In the genomic region with DNA sequence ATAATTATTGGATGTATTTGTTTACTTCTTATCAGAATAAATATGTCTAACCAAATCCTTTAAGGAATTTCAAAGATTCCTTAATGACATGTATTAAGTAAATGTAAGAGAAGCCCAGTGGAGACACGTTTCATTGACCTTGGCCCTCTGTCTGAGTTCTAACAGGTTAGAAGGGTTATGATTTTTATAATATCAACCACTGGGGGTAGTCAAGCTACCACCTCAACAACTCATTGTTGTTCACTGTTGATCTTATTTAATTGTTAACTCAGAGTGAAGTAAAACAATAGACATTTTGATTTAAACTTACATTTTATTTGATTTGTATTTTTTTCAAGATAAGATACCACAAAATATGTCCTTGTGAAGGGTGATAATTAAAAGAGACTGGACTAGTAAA, we compare ENCODE assay signal across 13 cellular contexts.
DNase-seq lines count a peak whose midpoint lies in the region; ATAC-seq and TF ChIP-seq lines count a peak whose summit lies in the region.
"Had no signal": no experiment of that assay in that cellular context is flagged by ENCODE, and none has a peak within 500 bp of the region (broad histone marks: within the 10 kb centered on the region; RNA-seq: fewer than 3 reads in every experiment).

No MANE protein-coding gene starts in this region.

- H3K36me3 Mint-ChIP-seq in H9 (ENCODE audit: insufficient read depth in 1 of 3, low read depth in 3 of 3), result no peaks in the 10 kb centered on the region

- H3K4ac ChIP-seq in H9 (ENCODE audit: low read depth, low read length), result no peak overlapping the region

- WGBS in H9 (ENCODE audit: extremely low coverage, insufficient read length, low lambda C conversion rate), result no CpG with 5 or more reads among the region's 1 CpG
- WGBS in testis, 2 donors, result 21 to 40% methylated on average over 1 of the region's 1 CpG

- TF ChIP-seq POLR2A in GM18505 (IDR thresholded peaks at IDR 0.05; ENCODE audit: borderline replicate concordance, extremely low read depth, insufficient read depth, insufficient read length) (no peak), testis (IDR thresholded peaks at IDR 0.05) (no peak)

- H3K27ac ChIP-seq in H9 (ENCODE audit: insufficient read length, low read depth, low read length) (no peak overlapping the region), colonic mucosa (no peak overlapping the region), testis (no peak overlapping the region)

- H2BK12ac ChIP-seq in H9 (ENCODE audit: insufficient read length, low read depth, low read length), result no peak overlapping the region

- DNase-seq in H9 (no peak), LoVo (ENCODE audit: low spot score) (peak; percentile 16), colonic mucosa (no peak), testis (no peak)
- DNase-seq in NK-92 treated with Interleukin-12 subunit alpha and Interleukin-12 subunit beta, amount 100 ng/mL, for 24 hours (lab: John Stamatoyannopoulos, UW), result no peak
- DNase-seq: activated CD8-positive, alpha-beta memory T cell treated with anti-CD3 and anti-CD28 coated beads, Interleukin-2, amount 50 U/mL, for 48 hours; amygdala; IMR-90; NCI-H524 treated with DMSO at 0.1 percent for 48 hours had no signal

- no peak overlapping the region for H3K4me3 Mint-ChIP-seq in H9

- intact Hi-C loops in colonic mucosa (cut with DNase I) (no loop called here), testis (cut with DNase I; ENCODE audit: low total_unique reads) (no loop called here)

- H4K20me1 ChIP-seq in H9 (ENCODE audit: control insufficient read depth, insufficient read depth, insufficient read length), result no peaks in the 10 kb centered on the region

- H3K79me1 ChIP-seq in H9 (ENCODE audit: insufficient read depth, low read depth, low read length, poor library complexity, severe bottlenecking), result no peaks in the 10 kb centered on the region

- H3K23ac ChIP-seq in H9 (ENCODE audit: insufficient read length, low read depth, low read length), result no peak overlapping the region

- no peak overlapping the region for H2AK5ac ChIP-seq in H9 (ENCODE audit: insufficient read length, low read length)

- no peak overlapping the region for H2AFZ ChIP-seq in H9 (ENCODE audit: low read length)

- TF ChIP-seq CTCF in H9 (conservative IDR thresholded peaks at IDR 0.05), result peak; percentile 52; the same call in 2 of the 3 replicates
- peak; percentile 17 for TF ChIP-seq CTCF in colonic mucosa (IDR thresholded peaks at IDR 0.05)
- TF ChIP-seq CTCF in testis (IDR thresholded peaks at IDR 0.05), result peak in 1 of 3 experiments; percentile 24

- ATAC-seq in GM18505 (IDR thresholded peaks at IDR 0.05; ENCODE audit: unreplicated experiment) (peak; percentile 85), GM21576 (IDR thresholded peaks at IDR 0.05; ENCODE audit: unreplicated experiment) (no peak), HG03039 (IDR thresholded peaks at IDR 0.05; ENCODE audit: unreplicated experiment) (no peak)

- H2BK20ac ChIP-seq in H9 (ENCODE audit: low read depth, low read length, poor library complexity, severe bottlenecking), result no peak overlapping the region

- H3K9me3 ChIP-seq in H9 (ENCODE audit: control insufficient read depth, low read depth, low read length) (no peaks in the 10 kb centered on the region), colonic mucosa (no peaks in the 10 kb centered on the region), testis (no peaks in the 10 kb centered on the region)

- no peak overlapping the region for H3K27ac Mint-ChIP-seq in H9

- H3K18ac ChIP-seq in H9 (ENCODE audit: insufficient read length, low read depth, low read length), result no peak overlapping the region

- no peak overlapping the region for H3K14ac ChIP-seq in H9 (ENCODE audit: insufficient read depth, low read length)

- no peak overlapping the region for H2BK5ac ChIP-seq in H9 (ENCODE audit: insufficient read length, low read length)

- H3K27me3 ChIP-seq in H9 (ENCODE audit: insufficient read depth, low read length) (no peaks in the 10 kb centered on the region), colonic mucosa (no peaks in the 10 kb centered on the region), testis (no peaks in the 10 kb centered on the region)

- H3K4me2 ChIP-seq in H9 (ENCODE audit: insufficient read depth, insufficient read length, low read length), result no peak overlapping the region
- H3K4me2 ChIP-seq: smooth muscle cell had no signal

- H3K9ac ChIP-seq in H9 (ENCODE audit: extremely low read depth, insufficient read length, low read length) (no peak overlapping the region), colonic mucosa (ENCODE audit: low read depth in 2 of 2, low read length in 2 of 2) (no peak overlapping the region)

- H3K36me3 ChIP-seq in colonic mucosa (no peaks in the 10 kb centered on the region), testis (ENCODE audit: low read depth, missing control alignments) (no peaks in the 10 kb centered on the region)

- H3K9me3 Mint-ChIP-seq in H9, result no peaks in the 10 kb centered on the region

- H3K79me2 ChIP-seq in H9 (ENCODE audit: insufficient read depth, low read length), result no peaks in the 10 kb centered on the region

- no peak overlapping the region for H4K5ac ChIP-seq in H9 (ENCODE audit: insufficient read length, low read depth, low read length)

- H3K27me3 Mint-ChIP-seq in H9 (ENCODE audit: low read depth), result no peaks in the 10 kb centered on the region

- H3T11ph ChIP-seq in H9 (ENCODE audit: low read length), result no peak overlapping the region

- peaks cover 2 to 4% of the 10 kb centered on the region in 2 experiments; a peak in 1 of 4 replicates for H3K4me1 Mint-ChIP-seq in H9

- H4K8ac ChIP-seq in H9 (replicated peaks; ENCODE audit: insufficient read length, low read depth, low read length), result no peak overlapping the region

- H3K23me2 ChIP-seq in H9 (ENCODE audit: insufficient read length, low read depth, low read length, poor library complexity, severe bottlenecking), result no peaks in the 10 kb centered on the region

- H3K56ac ChIP-seq in H9 (ENCODE audit: insufficient read length, low read depth, low read length), result no peak overlapping the region

- no peak overlapping the region for H4K91ac ChIP-seq in H9 (ENCODE audit: insufficient read length, low read depth, low read length)

- H2BK15ac ChIP-seq in H9 (ENCODE audit: low read depth, low read length), result no peak overlapping the region

- no peak overlapping the region for H2BK120ac ChIP-seq in H9 (ENCODE audit: low read depth, low read length, poor library complexity, severe bottlenecking)

- H3K4me3 ChIP-seq in colonic mucosa (no peak overlapping the region), testis (no peak overlapping the region)
- H3K4me3 ChIP-seq: smooth muscle cell had no signal

- H3K4me1 ChIP-seq in H9 (ENCODE audit: insufficient read depth, low read length) (no peaks in the 10 kb centered on the region), colonic mucosa (no peaks in the 10 kb centered on the region), testis (no peaks in the 10 kb centered on the region)
